1 cellular context compared by ENCODE assay signal in the genomic region with DNA sequence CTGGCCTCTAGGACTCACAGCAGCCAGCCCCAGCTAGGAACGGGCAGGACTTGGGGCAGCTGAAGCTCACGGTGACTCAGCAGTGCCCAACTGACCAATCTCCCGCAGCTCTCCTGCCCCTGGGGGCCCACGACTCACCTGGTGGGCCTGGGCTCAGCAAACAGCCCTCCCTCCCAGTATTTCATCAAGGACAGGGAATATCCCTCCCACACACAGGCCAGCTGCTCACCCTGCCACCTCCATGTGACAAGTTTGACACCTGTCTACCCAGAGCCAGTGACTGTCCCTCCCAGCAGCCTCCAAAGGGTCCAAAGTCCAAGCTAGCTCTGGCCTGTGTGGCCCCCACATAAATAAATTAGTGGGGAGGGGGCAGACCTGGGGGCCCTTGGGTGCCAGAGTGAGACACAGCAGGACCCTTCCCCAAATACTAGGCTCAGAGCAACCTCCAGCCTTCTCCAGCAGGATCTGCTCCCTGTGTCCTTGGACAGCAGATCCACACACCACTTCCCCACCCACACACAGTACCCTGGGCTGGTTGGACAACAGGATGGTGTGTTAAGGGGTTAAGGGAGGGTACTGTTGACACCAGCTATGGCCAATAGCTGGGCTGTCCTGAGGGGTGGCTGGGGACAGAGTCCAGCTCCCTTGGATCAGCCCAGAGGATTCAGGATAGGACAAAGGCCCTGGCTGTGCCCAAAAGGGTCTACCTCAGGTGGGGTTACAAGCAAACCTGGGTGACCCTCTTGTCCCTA.
TF ChIP-seq lines count a peak whose summit lies in the region.

No MANE protein-coding gene starts in this region.

TF ChIP-seq in HepG2, 621 proteins besides CTCF, POLR2A, EP300 and RAD21 (continued from another document and continues in another):
- TF ChIP-seq, protein P1, sequence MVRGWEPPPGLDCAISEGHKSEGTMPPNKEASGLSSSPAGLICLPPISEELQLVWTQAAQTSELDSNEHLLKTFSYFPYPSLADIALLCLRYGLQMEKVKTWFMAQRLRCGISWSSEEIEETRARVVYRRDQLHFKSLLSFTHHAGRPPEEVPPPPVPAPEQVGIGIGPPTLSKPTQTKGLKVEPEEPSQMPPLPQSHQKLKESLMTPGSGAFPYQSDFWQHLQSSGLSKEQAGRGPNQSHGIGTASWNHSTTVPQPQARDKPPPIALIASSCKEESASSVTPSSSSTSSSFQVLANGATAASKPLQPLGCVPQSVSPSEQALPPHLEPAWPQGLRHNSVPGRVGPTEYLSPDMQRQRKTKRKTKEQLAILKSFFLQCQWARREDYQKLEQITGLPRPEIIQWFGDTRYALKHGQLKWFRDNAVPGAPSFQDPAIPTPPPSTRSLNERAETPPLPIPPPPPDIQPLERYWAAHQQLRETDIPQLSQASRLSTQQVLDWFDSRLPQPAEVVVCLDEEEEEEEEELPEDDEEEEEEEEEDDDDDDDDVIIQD (CRISPR knock-in tag; IDR thresholded peaks at IDR 0.05; ENCODE audit: low read depth), result peak; percentile 55
- TF ChIP-seq ZNF883 (CRISPR knock-in tag; IDR thresholded peaks at IDR 0.05; ENCODE audit: not compliant biosample characterization) (peak; percentile 75), BCL6 (CRISPR knock-in tag; IDR thresholded peaks at IDR 0.05) (peak; percentile 24), RBFOX2 (IDR thresholded peaks at IDR 0.05; ENCODE audit: low read depth, low read length) (peak; percentile 84), ISL2 (CRISPR knock-in tag; IDR thresholded peaks at IDR 0.05) (peak; percentile 5; the same call in 1 of the 2 replicates), ZKSCAN1 (IDR thresholded peaks at IDR 0.05; ENCODE audit: low read length) (no peak), ZNF773 (CRISPR knock-in tag; IDR thresholded peaks at IDR 0.05; ENCODE audit: borderline replicate concordance) (no peak), ZNF570 (CRISPR knock-in tag; IDR thresholded peaks at IDR 0.05; ENCODE audit: borderline replicate concordance) (peak; percentile 64; the same call in 1 of the 2 replicates), ZNF878 (CRISPR knock-in tag; IDR thresholded peaks at IDR 0.05) (peak; percentile 80; the same call in 1 of the 2 replicates), ZNF710 (CRISPR knock-in tag; IDR thresholded peaks at IDR 0.05; ENCODE audit: borderline replicate concordance) (0 out of 2 replicates have a peak, but pooled peaks have one; percentile 10), ZNF205 (CRISPR knock-in tag; IDR thresholded peaks at IDR 0.05) (peak; percentile 47), ZMYM2 (CRISPR knock-in tag; IDR thresholded peaks at IDR 0.05) (peak; percentile 82; the same call in 1 of the 2 replicates), ARID5B (CRISPR knock-in tag; IDR thresholded peaks at IDR 0.05) (peak; percentile 52), HHEX (CRISPR knock-in tag; IDR thresholded peaks at IDR 0.05) (peak; percentile 45; the same call in 1 of the 2 replicates), KDM1A (CRISPR knock-in tag; IDR thresholded peaks at IDR 0.05) (no peak), NR2C2 (CRISPR knock-in tag; IDR thresholded peaks at IDR 0.05; ENCODE audit: borderline replicate concordance) (peak; percentile 75), NFKB2 (CRISPR knock-in tag; IDR thresholded peaks at IDR 0.05; ENCODE audit: borderline replicate concordance) (peak; percentile 47), ZNF780A (CRISPR knock-in tag; IDR thresholded peaks at IDR 0.05) (peak; percentile 91; the same call in 1 of the 2 replicates), FOXA3 (CRISPR knock-in tag; IDR thresholded peaks at IDR 0.05) (peak; percentile 79), NFE2L1 (CRISPR knock-in tag; IDR thresholded peaks at IDR 0.05; ENCODE audit: borderline replicate concordance) (peak; percentile 97), DNMT3B (CRISPR knock-in tag; conservative IDR thresholded peaks at IDR 0.05) (0 out of 2 replicates have a peak, but pooled peaks have one; percentile 28), ZBTB38 (CRISPR knock-in tag; IDR thresholded peaks at IDR 0.05) (peak; percentile 50; the same call in 1 of the 2 replicates), MTERF4 (CRISPR knock-in tag; IDR thresholded peaks at IDR 0.05) (peak; percentile 90; the same call in 1 of the 2 replicates), ZNF652 (CRISPR knock-in tag; IDR thresholded peaks at IDR 0.05; ENCODE audit: borderline replicate concordance, low read depth) (peak; percentile 98)
- TF ChIP-seq, protein P2, sequence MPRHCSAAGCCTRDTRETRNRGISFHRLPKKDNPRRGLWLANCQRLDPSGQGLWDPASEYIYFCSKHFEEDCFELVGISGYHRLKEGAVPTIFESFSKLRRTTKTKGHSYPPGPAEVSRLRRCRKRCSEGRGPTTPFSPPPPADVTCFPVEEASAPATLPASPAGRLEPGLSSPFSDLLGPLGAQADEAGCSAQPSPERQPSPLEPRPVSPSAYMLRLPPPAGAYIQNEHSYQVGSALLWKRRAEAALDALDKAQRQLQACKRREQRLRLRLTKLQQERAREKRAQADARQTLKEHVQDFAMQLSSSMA (CRISPR knock-in tag; IDR thresholded peaks at IDR 0.05), result peak; percentile 74; the same call in 1 of the 2 replicates
- TF ChIP-seq, protein P3, sequence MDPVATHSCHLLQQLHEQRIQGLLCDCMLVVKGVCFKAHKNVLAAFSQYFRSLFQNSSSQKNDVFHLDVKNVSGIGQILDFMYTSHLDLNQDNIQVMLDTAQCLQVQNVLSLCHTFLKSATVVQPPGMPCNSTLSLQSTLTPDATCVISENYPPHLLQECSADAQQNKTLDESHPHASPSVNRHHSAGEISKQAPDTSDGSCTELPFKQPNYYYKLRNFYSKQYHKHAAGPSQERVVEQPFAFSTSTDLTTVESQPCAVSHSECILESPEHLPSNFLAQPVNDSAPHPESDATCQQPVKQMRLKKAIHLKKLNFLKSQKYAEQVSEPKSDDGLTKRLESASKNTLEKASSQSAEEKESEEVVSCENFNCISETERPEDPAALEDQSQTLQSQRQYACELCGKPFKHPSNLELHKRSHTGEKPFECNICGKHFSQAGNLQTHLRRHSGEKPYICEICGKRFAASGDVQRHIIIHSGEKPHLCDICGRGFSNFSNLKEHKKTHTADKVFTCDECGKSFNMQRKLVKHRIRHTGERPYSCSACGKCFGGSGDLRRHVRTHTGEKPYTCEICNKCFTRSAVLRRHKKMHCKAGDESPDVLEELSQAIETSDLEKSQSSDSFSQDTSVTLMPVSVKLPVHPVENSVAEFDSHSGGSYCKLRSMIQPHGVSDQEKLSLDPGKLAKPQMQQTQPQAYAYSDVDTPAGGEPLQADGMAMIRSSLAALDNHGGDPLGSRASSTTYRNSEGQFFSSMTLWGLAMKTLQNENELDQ (CRISPR knock-in tag; IDR thresholded peaks at IDR 0.05; ENCODE audit: borderline replicate concordance), result no peak
- TF ChIP-seq, protein P4, sequence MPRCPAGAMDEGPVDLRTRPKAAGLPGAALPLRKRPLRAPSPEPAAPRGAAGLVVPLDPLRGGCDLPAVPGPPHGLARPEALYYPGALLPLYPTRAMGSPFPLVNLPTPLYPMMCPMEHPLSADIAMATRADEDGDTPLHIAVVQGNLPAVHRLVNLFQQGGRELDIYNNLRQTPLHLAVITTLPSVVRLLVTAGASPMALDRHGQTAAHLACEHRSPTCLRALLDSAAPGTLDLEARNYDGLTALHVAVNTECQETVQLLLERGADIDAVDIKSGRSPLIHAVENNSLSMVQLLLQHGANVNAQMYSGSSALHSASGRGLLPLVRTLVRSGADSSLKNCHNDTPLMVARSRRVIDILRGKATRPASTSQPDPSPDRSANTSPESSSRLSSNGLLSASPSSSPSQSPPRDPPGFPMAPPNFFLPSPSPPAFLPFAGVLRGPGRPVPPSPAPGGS (CRISPR knock-in tag; IDR thresholded peaks at IDR 0.05), result peak; percentile 89
- TF ChIP-seq, protein P5, sequence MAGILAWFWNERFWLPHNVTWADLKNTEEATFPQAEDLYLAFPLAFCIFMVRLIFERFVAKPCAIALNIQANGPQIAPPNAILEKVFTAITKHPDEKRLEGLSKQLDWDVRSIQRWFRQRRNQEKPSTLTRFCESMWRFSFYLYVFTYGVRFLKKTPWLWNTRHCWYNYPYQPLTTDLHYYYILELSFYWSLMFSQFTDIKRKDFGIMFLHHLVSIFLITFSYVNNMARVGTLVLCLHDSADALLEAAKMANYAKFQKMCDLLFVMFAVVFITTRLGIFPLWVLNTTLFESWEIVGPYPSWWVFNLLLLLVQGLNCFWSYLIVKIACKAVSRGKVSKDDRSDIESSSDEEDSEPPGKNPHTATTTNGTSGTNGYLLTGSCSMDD (CRISPR knock-in tag; IDR thresholded peaks at IDR 0.05), result no peak
- TF ChIP-seq, protein P6, sequence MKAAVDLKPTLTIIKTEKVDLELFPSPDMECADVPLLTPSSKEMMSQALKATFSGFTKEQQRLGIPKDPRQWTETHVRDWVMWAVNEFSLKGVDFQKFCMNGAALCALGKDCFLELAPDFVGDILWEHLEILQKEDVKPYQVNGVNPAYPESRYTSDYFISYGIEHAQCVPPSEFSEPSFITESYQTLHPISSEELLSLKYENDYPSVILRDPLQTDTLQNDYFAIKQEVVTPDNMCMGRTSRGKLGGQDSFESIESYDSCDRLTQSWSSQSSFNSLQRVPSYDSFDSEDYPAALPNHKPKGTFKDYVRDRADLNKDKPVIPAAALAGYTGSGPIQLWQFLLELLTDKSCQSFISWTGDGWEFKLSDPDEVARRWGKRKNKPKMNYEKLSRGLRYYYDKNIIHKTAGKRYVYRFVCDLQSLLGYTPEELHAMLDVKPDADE (CRISPR knock-in tag; IDR thresholded peaks at IDR 0.05), result 0 out of 2 replicates have a peak, but pooled peaks have one; percentile 16
